8 cellular contexts compared by ENCODE assay signal in genomic region chr10:10677479-10677878, GRCh38.
DNase-seq lines count a peak whose midpoint lies in the region; ATAC-seq and TF ChIP-seq lines count a peak whose summit lies in the region.

No MANE protein-coding gene starts in this region.

- H3K27me3 Mint-ChIP-seq in activated CD8-positive, alpha-beta memory T cell treated with anti-CD3 and anti-CD28 coated beads, Interleukin-2, amount 10 ng/mL, durations not matched to agents 7 days and 5 days, result peaks cover 2% of the 10 kb centered on the region
- no peaks in the 10 kb centered on the region for H3K27me3 Mint-ChIP-seq in MCF 10A (ENCODE audit: insufficient read depth, unreplicated experiment)

- H3K36me3 ChIP-seq in right lobe of liver (no peaks in the 10 kb centered on the region), testis (ENCODE audit: low read depth, missing control alignments) (no peaks in the 10 kb centered on the region)

- H3K27ac ChIP-seq in right lobe of liver (no peak overlapping the region), testis (no peak overlapping the region)

- no peaks in the 10 kb centered on the region for H3K4me1 ChIP-seq in right lobe of liver
- no peaks in the 10 kb centered on the region for H3K4me1 ChIP-seq in testis

- no peak for TF ChIP-seq POLR2A in right lobe of liver (IDR thresholded peaks at IDR 0.05)
- no peak for TF ChIP-seq POLR2A in testis (IDR thresholded peaks at IDR 0.05)

- peak; percentile 48 for DNase-seq in activated CD8-positive, alpha-beta memory T cell treated with anti-CD3 and anti-CD28 coated beads, Interleukin-2, amount 10 ng/mL, durations not matched to agents 7 days and 5 days
- no peak for DNase-seq in activated CD8-positive, alpha-beta memory T cell treated with anti-CD3 and anti-CD28 coated beads for 24 hours
- DNase-seq in NCI-H748 treated with DMSO at 0.1 percent for 48 hours (lab: John Stamatoyannopoulos, UW) (peak; percentile 27), MCF 10A (ENCODE audit: unreplicated experiment) (peak; percentile 80), right lobe of liver (no peak), testis (peak; percentile 83)
- DNase-seq in effector CD4-positive, alpha-beta T cell, result no peak

- intact Hi-C loops in MCF 10A (cut with micrococcal nuclease), result loop anchor here (1.0 to 5.0 kb wide), 6 partner anchors 359 to 1334 kb away; no protein-coding TSS in a partner anchor
- intact Hi-C loops in right lobe of liver (cut with DNase I), result no loop called here
- intact Hi-C loops in testis (cut with DNase I; ENCODE audit: low total_unique reads), result no loop called here

- H3K27ac Mint-ChIP-seq in activated CD8-positive, alpha-beta memory T cell treated with anti-CD3 and anti-CD28 coated beads, Interleukin-2, amount 10 ng/mL, durations not matched to agents 7 days and 5 days, result no peak overlapping the region
- H3K27ac Mint-ChIP-seq in MCF 10A (ENCODE audit: low read depth, unreplicated experiment), result no peak overlapping the region

- H3K4me3 Mint-ChIP-seq in activated CD8-positive, alpha-beta memory T cell treated with anti-CD3 and anti-CD28 coated beads, Interleukin-2, amount 10 ng/mL, durations not matched to agents 7 days and 5 days, result no peak overlapping the region
- H3K4me3 Mint-ChIP-seq in MCF 10A (ENCODE audit: unreplicated experiment), result no peak overlapping the region

- CTCF ChIA-PET in activated CD8-positive, alpha-beta memory T cell treated with anti-CD3 and anti-CD28 coated beads, Interleukin-2, amount 10 ng/mL, durations not matched to agents 7 days and 5 days (lab: Charles Lee), result interaction anchor here (1.1 kb wide), 1 partner anchor 1335 kb away, joined by 3 read pairs; no protein-coding TSS in a partner anchor
- CTCF ChIA-PET in MCF 10A (lab: Yijun Ruan, JAX), result interaction anchor here (0.6 to 3.1 kb wide), 17 partner anchors 11 to 1343 kb away, joined by 3 to 16 read pairs (median 3); no protein-coding TSS in a partner anchor

- H3K4me3 ChIP-seq in right lobe of liver (no peak overlapping the region), testis (no peak overlapping the region)

- no TSS peak for BruUV-seq in MCF 10A (replicated peaks; lab: Mats Ljungman, UMichigan)

- no peaks in the 10 kb centered on the region for H3K27me3 ChIP-seq in right lobe of liver
- H3K27me3 ChIP-seq in testis, result no peaks in the 10 kb centered on the region

- TF ChIP-seq CTCF in MCF 10A (IDR thresholded peaks at IDR 0.05; ENCODE audit: unreplicated experiment) (peak; percentile 67), right lobe of liver (IDR thresholded peaks at IDR 0.05) (peak in 3 of 4 donors; percentile 14 to 27 (median 21)), testis (IDR thresholded peaks at IDR 0.05) (peak; percentile 8 to 62 (median 21))

- H3K9me3 ChIP-seq in right lobe of liver (no peaks in the 10 kb centered on the region), testis (no peaks in the 10 kb centered on the region)

- no peaks in the 10 kb centered on the region for H3K9me3 Mint-ChIP-seq in activated CD8-positive, alpha-beta memory T cell treated with anti-CD3 and anti-CD28 coated beads, Interleukin-2, amount 10 ng/mL, durations not matched to agents 7 days and 5 days (ENCODE audit: low read depth)
- no peaks in the 10 kb centered on the region for H3K9me3 Mint-ChIP-seq in MCF 10A (ENCODE audit: unreplicated experiment)

- H3K4me1 Mint-ChIP-seq in activated CD8-positive, alpha-beta memory T cell treated with anti-CD3 and anti-CD28 coated beads, Interleukin-2, amount 10 ng/mL, durations not matched to agents 7 days and 5 days, result no peaks in the 10 kb centered on the region
- no peaks in the 10 kb centered on the region for H3K4me1 Mint-ChIP-seq in MCF 10A (ENCODE audit: insufficient read depth, unreplicated experiment)

- no peak for ATAC-seq in activated CD8-positive, alpha-beta memory T cell treated with anti-CD3 and anti-CD28 coated beads, Interleukin-2, amount 10 ng/mL, durations not matched to agents 7 days and 5 days
- ATAC-seq in HG02938 (IDR thresholded peaks at IDR 0.05; ENCODE audit: unreplicated experiment), result peak; percentile 65
- no peak for ATAC-seq in right lobe of liver

- WGBS in right lobe of liver (ENCODE audit: insufficient coverage, low coverage, low lambda C conversion rate, missing lambda C conversion rate), result 51% methylated on average over 3 of the region's 3 CpGs
- WGBS in testis, 2 donors, result 63 to 66% methylated on average over 3 of the region's 3 CpGs

- H3K36me3 Mint-ChIP-seq in activated CD8-positive, alpha-beta memory T cell treated with anti-CD3 and anti-CD28 coated beads, Interleukin-2, amount 10 ng/mL, durations not matched to agents 7 days and 5 days, result no peaks in the 10 kb centered on the region
- no peaks in the 10 kb centered on the region for H3K36me3 Mint-ChIP-seq in MCF 10A (ENCODE audit: insufficient read depth, unreplicated experiment)

- POLR2A ChIA-PET in MCF 10A (lab: Yijun Ruan, JAX), result no interaction called here

Comparison
In these comparisons a context has a peak if more than half of its experiments do, and no peak if none do; other contexts are left out.
1. DNase-seq: peak in activated CD8-positive, alpha-beta memory T cell treated with anti-CD3 and anti-CD28 coated beads, Interleukin-2, amount 10 ng/mL, durations not matched to agents 7 days and 5 days (single experiment), NCI-H748 treated with DMSO at 0.1 percent for 48 hours (single experiment), MCF 10A (single experiment) and testis (single experiment); none in activated CD8-positive, alpha-beta memory T cell treated with anti-CD3 and anti-CD28 coated beads for 24 hours (single experiment), right lobe of liver (0 of 3) and effector CD4-positive, alpha-beta T cell (single experiment).
2. Peak in every context shown above with its lines, with median percentiles within 50 percentile points of each other: CTCF ChIP-seq.